ENCODE assay signal across 19 cellular contexts in genomic region chr22:30283342-30283741, GRCh38. TPM values are rescaled to one million over a fixed set of nuclear protein-coding genes. Genes with fewer than 3 reads are reported as not detected.
"Had no signal": no experiment of that assay in that cellular context is flagged by ENCODE, and none has a peak within 500 bp of the region (broad histone marks: within the 10 kb centered on the region; RNA-seq: fewer than 3 reads in every experiment).

No MANE protein-coding gene starts in this region.

- H3K4me3 Mint-ChIP-seq: activated T-cell treated with anti-CD3 and anti-CD28 coated beads, Interleukin-2, amount 50 U/mL, for 72 hours; naive B cell had no signal

- H3K9me3 ChIP-seq: left lung, suprapubic skin had no signal

- H3K27me3 ChIP-seq: cardiac muscle cell, left lung, suprapubic skin had no signal

- H3K36me3 ChIP-seq: cardiac muscle cell had no signal

- H3K4me3 ChIP-seq: cardiac muscle cell, left lung, suprapubic skin had no signal

- ATAC-seq: activated T-cell treated with anti-CD3 and anti-CD28 coated beads, Interleukin-2, amount 50 U/mL, for 72 hours; esophagus mucosa; left lung; right cardiac atrium; SK-N-SH treated with all-trans-retinoic acid at 6 μM for 48 hours had no signal

- H3K27ac ChIP-seq: cardiac muscle cell, left lung, suprapubic skin had no signal

- DNase-seq: activated CD4-positive, CD25-positive, alpha-beta regulatory T cell; activated CD8-positive, alpha-beta memory T cell treated with anti-CD3 and anti-CD28 coated beads, Interleukin-2, amount 50 U/mL, for 48 hours; activated naive CD4-positive, alpha-beta T cell; activated T-cell treated with anti-CD3 and anti-CD28 coated beads, Interleukin-2, amount 50 U/mL, for 72 hours; hippocampal formation; mammary epithelial cell; naive B cell; small intestine; stimulated activated CD4-positive, alpha-beta T cell treated with anti-CD3 and anti-CD28 coated beads, Interleukin-4, amount 100 ng/mL, for 24 hours; stimulated activated naive CD4-positive, alpha-beta T cell treated with Interleukin-2 at 50 U/mL for 16 hours; trophoblast cell had no signal

- H3K27ac Mint-ChIP-seq: activated T-cell treated with anti-CD3 and anti-CD28 coated beads, Interleukin-2, amount 50 U/mL, for 72 hours; naive B cell; progenitor cell of endocrine pancreas had no signal

- H3K9me3 Mint-ChIP-seq: activated T-cell treated with anti-CD3 and anti-CD28 coated beads, Interleukin-2, amount 50 U/mL, for 72 hours; naive B cell had no signal

RNA-seq across cellular contexts. Expression of gene OSM, which starts 16.7 kb away (rescaled TPM):
- total RNA-seq: cardiac muscle cell, glomerular endothelial cell, mammary epithelial cell, progenitor cell of endocrine pancreas had no signal
